Comparison of ENCODE assay signal across 18 cellular contexts in the genomic region with DNA sequence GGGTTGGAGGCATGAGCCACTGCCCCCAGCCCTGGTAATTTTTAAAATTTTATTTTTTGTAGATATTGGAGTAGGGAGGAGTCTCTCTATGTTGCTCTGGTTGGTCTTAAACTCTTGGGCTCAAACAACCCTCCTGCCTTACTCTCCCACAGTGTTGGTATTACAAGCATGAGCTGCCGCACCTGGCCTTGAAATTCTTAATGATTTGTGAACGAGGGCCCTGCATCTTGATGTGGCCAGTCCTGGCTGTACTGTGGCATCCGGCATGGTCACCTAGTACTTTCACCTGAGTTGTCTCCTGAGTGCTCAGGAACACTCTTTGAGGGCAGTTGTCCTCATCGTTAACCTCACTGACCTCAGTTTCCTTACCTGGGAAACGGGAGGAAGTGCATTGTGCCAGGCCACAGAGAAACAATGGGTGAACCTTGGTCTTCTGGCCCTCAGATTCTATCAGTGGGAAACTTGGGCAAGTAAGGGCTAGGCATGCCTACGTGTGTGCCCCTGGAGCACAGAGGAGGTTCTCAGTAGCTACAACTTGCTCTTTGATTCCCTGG. TPM values are rescaled to one million over a fixed set of nuclear protein-coding genes. Genes with fewer than 3 reads are reported as not detected.
DNase-seq lines count a peak whose midpoint lies in the region; ATAC-seq, FAIRE-seq and TF ChIP-seq lines count a peak whose summit lies in the region.
"Had no signal": no experiment of that assay in that cellular context is flagged by ENCODE, and none has a peak within 500 bp of the region (broad histone marks: within the 10 kb centered on the region; RNA-seq: fewer than 3 reads in every experiment).

No MANE protein-coding gene starts in this region.

- no peak overlapping the region for H3K18ac ChIP-seq in mesenchymal stem cell (ENCODE audit: low read depth in 1 of 2, low read length in 2 of 2)

- H3K27me3 ChIP-seq in mesenchymal stem cell (ENCODE audit: control insufficient read depth in 1 of 2, insufficient read depth in 1 of 2, low read length in 2 of 2) (no peaks in the 10 kb centered on the region), pancreas (no peaks in the 10 kb centered on the region)

- H3K9me3 ChIP-seq in kidney (ENCODE audit: control insufficient read depth in 1 of 2, low read length in 2 of 2) (no peaks in the 10 kb centered on the region), mesenchymal stem cell (ENCODE audit: control insufficient read depth, low read length) (no peaks in the 10 kb centered on the region), pancreas (no peaks in the 10 kb centered on the region)
- H3K9me3 ChIP-seq: Caco-2, HAP-1 had no signal

- H3K4me2 ChIP-seq in mesenchymal stem cell (ENCODE audit: low read length, poor library complexity, severe bottlenecking): no peak overlapping the region

- no peak overlapping the region for H3K14ac ChIP-seq in mesenchymal stem cell (ENCODE audit: low read length in 2 of 2)

- no peak overlapping the region for H3K23ac ChIP-seq in mesenchymal stem cell (ENCODE audit: low read length in 2 of 2)

- H3K27ac ChIP-seq in kidney (ENCODE audit: low read depth in 2 of 2, low read length in 2 of 2) (no peak overlapping the region), mesenchymal stem cell (ENCODE audit: low read length, poor library complexity, severe bottlenecking) (no peak overlapping the region), pancreas (peak overlapping the region in 3 of 4 donors; percentile 44 to 78 (median 64))

- ATAC-seq in pancreas: peak; percentile 9 to 57 (median 27)
- ATAC-seq: CD8-positive, alpha-beta T cell; GM12878 had no signal

- FAIRE-seq in kidney (lab: Jason Lieb, UNC): no peak
- no peak for FAIRE-seq in pancreas (lab: Jason Lieb, UNC)
- FAIRE-seq: GM12878, H54 had no signal

- no peak overlapping the region for H2AFZ ChIP-seq in mesenchymal stem cell (ENCODE audit: low read depth, low read length)

- no peak overlapping the region for H2BK15ac ChIP-seq in mesenchymal stem cell (ENCODE audit: low read depth, poor library complexity, severe bottlenecking)

- peak overlapping the region; percentile 12 for H4K91ac ChIP-seq in mesenchymal stem cell (ENCODE audit: low read length)

- DNase-seq in kidney (peak; percentile 12), mesenchymal stem cell (no peak), pancreas (peak in 3 of 6 donors; percentile 24 to 36 (median 33)), NCI-H1417 (lab: John Stamatoyannopoulos, UW) (no peak), DMS114 treated with DMSO at 0.1 percent for 48 hours (lab: John Stamatoyannopoulos, UW; ENCODE audit: unreplicated experiment) (no peak)
- DNase-seq in stimulated activated naive CD4-positive, alpha-beta T cell treated with Interleukin-2 at 50 U/mL for 16 hours (lab: John Stamatoyannopoulos, UW): no peak
- DNase-seq: C1 segment of cervical spinal cord; Caco-2; CD4-positive, CD25-positive, alpha-beta regulatory T cell; CD8-positive, alpha-beta T cell; DMS79; EL; GDM1; GOT3; HFFc6 had no signal

- no peak overlapping the region for H4K8ac ChIP-seq in mesenchymal stem cell (ENCODE audit: low read length)

- H2AK5ac ChIP-seq in mesenchymal stem cell (ENCODE audit: low read length, severe bottlenecking): no peak overlapping the region

- no peak overlapping the region for H2BK120ac ChIP-seq in mesenchymal stem cell (ENCODE audit: low read depth, low read length)

- 89% methylated on average over 6 of the region's 6 CpGs for WGBS in mesenchymal stem cell
- 27% methylated on average over 6 of the region's 6 CpGs for WGBS in pancreas, 2 donors

- TF ChIP-seq CTCF in kidney (IDR thresholded peaks at IDR 0.05; ENCODE audit: borderline replicate concordance, extremely low read depth, insufficient read depth) (no peak), pancreas (IDR thresholded peaks at IDR 0.05) (no peak)

- H2BK12ac ChIP-seq in mesenchymal stem cell (ENCODE audit: low read length in 2 of 2): peak overlapping the region in 1 of 2 experiments; percentile 69

- no peak overlapping the region for H2BK5ac ChIP-seq in mesenchymal stem cell (ENCODE audit: low read depth, low read length, poor library complexity, severe bottlenecking)

- no peaks in the 10 kb centered on the region for H3K4me1 ChIP-seq in kidney (ENCODE audit: control insufficient read depth in 1 of 2, insufficient read depth in 1 of 2, low read depth in 1 of 2, low read length in 2 of 2)
- peaks cover 8% of the 10 kb centered on the region for H3K4me1 ChIP-seq in mesenchymal stem cell (ENCODE audit: control insufficient read depth, insufficient read depth, low read depth, low read length)
- H3K4me1 ChIP-seq in pancreas: peaks cover 21 to 25% (median 22%) of the 10 kb centered on the region in 3 donors
- H3K4me1 ChIP-seq: HAP-1 had no signal

- no peaks in the 10 kb centered on the region for H3K79me1 ChIP-seq in mesenchymal stem cell (replicated peaks; ENCODE audit: low read length, poor library complexity, severe bottlenecking)

- intact Hi-C loops in kidney (cut with DNase I): no loop called here
- intact Hi-C loops in pancreas (cut with DNase I): loop anchor here in 1 of 3 donors (10.0 kb wide), 1 partner anchor 175 kb away; no protein-coding TSS in a partner anchor

- H3K4ac ChIP-seq in mesenchymal stem cell (ENCODE audit: low read depth in 1 of 2, low read length in 2 of 2): no peak overlapping the region

- H3K9ac ChIP-seq in kidney (ENCODE audit: low read length in 2 of 2): no peak overlapping the region
- H3K9ac ChIP-seq in mesenchymal stem cell (ENCODE audit: low read length): no peak overlapping the region

- H3K36me3 ChIP-seq in kidney (ENCODE audit: control insufficient read depth in 1 of 2, insufficient read depth in 2 of 2, low read length in 2 of 2) (no peaks in the 10 kb centered on the region), mesenchymal stem cell (ENCODE audit: control insufficient read depth in 1 of 2, insufficient read depth in 2 of 2, low read depth in 1 of 2, low read length in 2 of 2) (no peaks in the 10 kb centered on the region), pancreas (no peaks in the 10 kb centered on the region)
- H3K36me3 ChIP-seq: HAP-1 had no signal

- H3K4me3 ChIP-seq in kidney (ENCODE audit: low read length in 2 of 2) (no peak overlapping the region), mesenchymal stem cell (ENCODE audit: insufficient read depth in 1 of 2, low read depth in 1 of 2, low read length in 2 of 2) (no peak overlapping the region), pancreas (no peak overlapping the region)
- H3K4me3 ChIP-seq: GM12878, HAP-1 had no signal

RNA-seq across cellular contexts. Expression of a gene that starts 19.5 kb away (rescaled TPM):
- total RNA-seq in kidney (81.4 TPM), pancreas (10 to 100 TPM; 18.9 to 83.4 (median 37.0) TPM)
- polyA plus RNA-seq in kidney (ENCODE audit: insufficient read depth, low read depth, low replicate concordance) (33.6 TPM), pancreas (10 to 100 TPM; 10.9 to 16.0 TPM)
- 130 TPM for polyA plus RNA-seq in mesenchymal stem cell (2013, experiment 1 of 2)
- 131 TPM for polyA plus RNA-seq in mesenchymal stem cell (2013, experiment 2 of 2)

RNA-seq across cellular contexts. Expression of a gene that starts 56.6 kb away (rescaled TPM):
- 16.3 TPM for total RNA-seq in kidney
- polyA plus RNA-seq in kidney (ENCODE audit: insufficient read depth, low read depth, low replicate concordance): 18.3 TPM
- 59.1 TPM for polyA plus RNA-seq in mesenchymal stem cell (2013, experiment 1 of 2)
- polyA plus RNA-seq in mesenchymal stem cell (2013, experiment 2 of 2): 58.4 TPM
- 1 to 10 TPM; 3.5 to 9.8 (median 6.1) TPM for total RNA-seq in pancreas
- 10 to 100 TPM in 1 of 2 donors, 1 to 10 TPM in 1; 9.0 to 11.0 TPM for polyA plus RNA-seq in pancreas

Comparison
In these comparisons a context has a peak if more than half of its experiments do, and no peak if none do; other contexts are left out.
1. H3K27ac ChIP-seq: peak in pancreas (3 of 4); none in kidney (0 of 2) and mesenchymal stem cell (single experiment).